21 cellular contexts compared by ENCODE assay signal in genomic region chr4:7800410-7800809, GRCh38.
"Had no signal": no experiment of that assay in that cellular context is flagged by ENCODE, and none has a peak within 500 bp of the region (broad histone marks: within the 10 kb centered on the region; RNA-seq: fewer than 3 reads in every experiment).

No MANE protein-coding gene starts in this region.

- H3K27me3 ChIP-seq: MG63, Peyer's patch had no signal

- H3K4me3 ChIP-seq: MG63, Peyer's patch had no signal

- H3K4me2 ChIP-seq: KMS-11 had no signal

- ATAC-seq: activated CD8-positive, alpha-beta memory T cell treated with anti-CD3 and anti-CD28 coated beads, Interleukin-2, amount 10 ng/mL, durations not matched to agents 7 days and 5 days; activated T-cell treated with anti-CD3 and anti-CD28 coated beads, Interleukin-2, amount 50 U/mL, for 4 hours; activated T-helper 17 cell treated with anti-CD3 and anti-CD28 coated beads, Interleukin-2, amount 50 U/mL, for 72 hours had no signal

- H3K9me3 ChIP-seq: MG63, Peyer's patch had no signal

- DNase-seq: activated CD4-positive, alpha-beta T cell treated with anti-CD3 and anti-CD28 coated beads for 48 hours; activated CD4-positive, alpha-beta T cell treated with anti-CD3 and anti-CD28 coated beads, Interleukin-2, amount 50 U/mL, for 4 hours; activated CD4-positive, CD25-positive, alpha-beta regulatory T cell treated with anti-CD3 and anti-CD28 coated beads, Interleukin-2, amount 50 U/mL, for 72 hours; activated CD8-positive, alpha-beta memory T cell treated with anti-CD3 and anti-CD28 coated beads, Interleukin-2, amount 10 ng/mL, durations not matched to agents 7 days and 5 days; activated gamma-delta T cell; activated naive CD4-positive, alpha-beta T cell treated with anti-CD3 and anti-CD28 coated beads for 36 hours; activated T-cell treated with anti-CD3 and anti-CD28 coated beads, Interleukin-2, amount 50 U/mL, for 4 hours; MG63; MV-4-11; NCI-H1105; NCI-H1436; NCI-H1694 treated with DMSO at 0.1 percent for 48 hours; NCI-H2029 treated with DMSO at 0.1 percent for 48 hours; NCI-H510A treated with DMSO at 0.1 percent for 48 hours; NCI-H69; NK-92 treated with Interleukin-12 subunit alpha and Interleukin-12 subunit beta, amount 100 ng/mL, for 24 hours; SHP77 had no signal

- H3K27ac ChIP-seq: KMS-11, Peyer's patch, RWPE1 had no signal
